8 cellular contexts compared by ENCODE assay signal in the genomic region with DNA sequence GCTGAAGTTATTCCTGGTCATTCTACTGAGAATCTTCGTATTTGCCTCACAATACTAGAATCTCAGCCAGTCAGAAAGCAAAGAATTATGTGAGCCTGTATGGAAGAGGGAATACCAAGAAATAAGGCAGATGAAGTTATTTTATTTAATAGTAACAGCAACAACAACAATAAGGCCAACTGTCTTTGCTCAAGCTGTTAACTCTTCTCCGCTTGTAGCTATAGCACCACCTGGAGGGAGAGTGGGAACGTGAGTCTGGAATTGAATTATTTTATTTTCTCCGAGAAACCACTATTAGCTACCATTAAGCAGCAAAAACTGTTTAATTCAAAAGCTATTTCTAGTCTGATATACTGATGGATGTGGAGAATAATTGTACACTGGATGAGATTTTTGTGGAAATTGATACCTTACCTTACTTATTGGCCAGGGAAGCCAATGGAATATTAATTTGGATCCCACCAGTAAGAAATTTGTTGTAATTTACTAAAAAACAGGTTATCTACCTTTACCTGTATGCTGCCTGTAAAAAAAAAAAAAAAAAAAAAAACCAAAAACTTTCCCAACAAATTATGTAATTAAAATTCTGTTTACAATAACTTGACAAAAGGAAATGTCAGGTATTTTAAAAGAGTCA. TPM values are rescaled to one million over a fixed set of nuclear protein-coding genes. Genes with fewer than 3 reads are reported as not detected.
DNase-seq lines count a peak whose midpoint lies in the region; ATAC-seq and TF ChIP-seq lines count a peak whose summit lies in the region.

No MANE protein-coding gene starts in this region.

- TF ChIP-seq CTCF in C4-2B (conservative IDR thresholded peaks at IDR 0.05), result peak; percentile 92
- peak; percentile 41 for TF ChIP-seq CTCF in GM13976 (IDR thresholded peaks at IDR 0.05; ENCODE audit: borderline replicate concordance, control extremely low read depth, extremely low read depth, insufficient read depth, missing control alignments)
- TF ChIP-seq CTCF in brain (conservative IDR thresholded peaks at IDR 0.05), result peak; percentile 83 to 88

- H3K27ac ChIP-seq in C4-2B, result no peak overlapping the region

- no peak overlapping the region for H3K4me3 Mint-ChIP-seq in brain
- no peak overlapping the region for H3K4me3 Mint-ChIP-seq in stimulated activated memory B cell treated with anti-CD40 and anti-IgM and Interleukin-4, amounts not matched to agents 10 μg/mL and 1 μg/mL and 100 μg/mL, for 72 hours

- DNase-seq in GM13976 (ENCODE audit: low spot score), result peak; percentile 13
- peak; percentile 52 for DNase-seq in NCI-H460 (ENCODE audit: extremely low read depth, low read depth)
- DNase-seq in iPS-NIHi11 (ENCODE audit: low spot score), result peak; percentile 41
- peak; percentile 39 for DNase-seq in stromal cell of bone marrow (ENCODE audit: low read depth)
- no peak for DNase-seq in UCSD-AML1 (lab: John Stamatoyannopoulos, UW; ENCODE audit: unreplicated experiment)

- H3K4me1 Mint-ChIP-seq in brain, result peaks cover 8% of the 10 kb centered on the region
- peaks cover 5% of the 10 kb centered on the region for H3K4me1 Mint-ChIP-seq in stimulated activated memory B cell treated with anti-CD40 and anti-IgM and Interleukin-4, amounts not matched to agents 10 μg/mL and 1 μg/mL and 100 μg/mL, for 72 hours

- in situ Hi-C loops in GM13976 (cut with MboI; ENCODE audit: low sequenced_read_pairs, unreplicated experiment), result loop anchor here (25.0 kb wide), 1 partner anchor 293 kb away; no protein-coding TSS in a partner anchor

- peaks cover 26% of the 10 kb centered on the region for H3K36me3 Mint-ChIP-seq in brain
- H3K36me3 Mint-ChIP-seq in stimulated activated memory B cell treated with anti-CD40 and anti-IgM and Interleukin-4, amounts not matched to agents 10 μg/mL and 1 μg/mL and 100 μg/mL, for 72 hours, result peaks cover 28% of the 10 kb centered on the region

- no peaks in the 10 kb centered on the region for H3K9me3 Mint-ChIP-seq in brain
- H3K9me3 Mint-ChIP-seq in stimulated activated memory B cell treated with anti-CD40 and anti-IgM and Interleukin-4, amounts not matched to agents 10 μg/mL and 1 μg/mL and 100 μg/mL, for 72 hours, result no peaks in the 10 kb centered on the region

- peak overlapping the region in 3 of 5 experiments; percentile 25 to 34 (median 33) for H3K27ac Mint-ChIP-seq in brain
- no peak overlapping the region for H3K27ac Mint-ChIP-seq in stimulated activated memory B cell treated with anti-CD40 and anti-IgM and Interleukin-4, amounts not matched to agents 10 μg/mL and 1 μg/mL and 100 μg/mL, for 72 hours

- no peaks in the 10 kb centered on the region for H3K27me3 Mint-ChIP-seq in brain
- H3K27me3 Mint-ChIP-seq in stimulated activated memory B cell treated with anti-CD40 and anti-IgM and Interleukin-4, amounts not matched to agents 10 μg/mL and 1 μg/mL and 100 μg/mL, for 72 hours, result no peaks in the 10 kb centered on the region

- no peak for ATAC-seq in stimulated activated memory B cell treated with anti-CD40 and anti-IgM and Interleukin-4, amounts not matched to agents 10 μg/mL and 1 μg/mL and 100 μg/mL, for 72 hours

RNA-seq across cellular contexts. Expression of a gene that starts 50.1 kb away (rescaled TPM):
- 5.8 and 6.8 TPM in 2 replicates for total RNA-seq in NCI-H460 (2014; rRNA removed; shearing (Covaris generic))
- 20.6 and 52.2 TPM in 2 replicates for polyA plus RNA-seq in NCI-H460 (2014; cell fraction: nucleus; rRNA removed)
- 2.5 TPM for polyA plus RNA-seq in brain (ENCODE audit: insufficient read depth, low read depth, low replicate concordance)

Comparison
In these comparisons a context has a peak if more than half of its experiments do, and no peak if none do; other contexts are left out.
1. CTCF ChIP-seq: peak in every context shown above with its lines; median percentile 92 in C4-2B; 86 in brain; 41 in GM13976.